ENCODE assay signal across 35 cellular contexts in the genomic region with DNA sequence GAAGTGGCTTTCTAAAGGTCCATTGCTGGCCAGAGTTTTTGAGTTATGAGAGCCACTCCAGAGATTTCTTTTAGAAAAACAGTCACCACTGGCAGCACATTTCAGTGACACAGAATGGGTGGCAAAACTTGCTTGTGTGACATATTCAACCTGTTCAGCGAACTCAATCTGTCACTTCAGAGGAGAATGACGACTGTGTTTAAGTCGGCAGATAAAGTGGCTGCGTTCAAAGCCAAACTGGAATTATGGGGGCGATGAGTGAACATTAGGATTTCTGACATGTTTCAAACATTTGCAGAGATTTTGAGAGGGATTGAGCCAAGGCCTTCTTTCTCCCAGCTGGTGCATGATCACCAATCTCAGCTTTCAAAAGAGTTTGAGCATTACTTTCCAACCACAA.
"Had no signal": no experiment of that assay in that cellular context is flagged by ENCODE, and none has a peak within 500 bp of the region (broad histone marks: within the 10 kb centered on the region; RNA-seq: fewer than 3 reads in every experiment).

No MANE protein-coding gene starts in this region.

- H3K4me3 Mint-ChIP-seq: activated B cell treated with CpG ODN at 0.5 μM for 24 hours; activated CD4-positive, alpha-beta memory T cell treated with anti-CD3 and anti-CD28 coated beads, Interleukin-2, amount 10 ng/mL, durations not matched to agents 7 days and 5 days; activated CD4-positive, alpha-beta T cell treated with anti-CD3 and anti-CD28 coated beads for 36 hours; activated CD4-positive, alpha-beta T cell treated with anti-CD3 and anti-CD28 coated beads, Interleukin-2, amount 10 ng/mL, durations not matched to agents 7 days and 5 days; activated CD8-positive, alpha-beta memory T cell treated with anti-CD3 and anti-CD28 coated beads, Interleukin-2, amount 10 ng/mL, durations not matched to agents 7 days and 5 days; activated CD8-positive, alpha-beta T cell treated with anti-CD3 and anti-CD28 coated beads, Interleukin-2, amount 10 ng/mL, durations not matched to agents 7 days and 5 days; activated naive CD4-positive, alpha-beta T cell treated with anti-CD3 and anti-CD28 coated beads for 36 hours; activated naive CD8-positive, alpha-beta T cell treated with anti-CD3 and anti-CD28 coated beads for 36 hours; activated T-cell treated with anti-CD3 and anti-CD28 coated beads, Interleukin-2, amount 50 U/mL, for 24 hours; central memory CD8-positive, alpha-beta T cell; T-helper 1 cell treated with Interleukin-12 subunit alpha and Interleukin-12 subunit beta and Interleukin-4 antibody, amounts not matched to agents 30 μg/mL and 1 μg/mL, for 36 hours; T-helper 2 cell treated with Interferon-gamma antibody and Interleukin-4, amounts not matched to agents 5 μg/mL and 100 μg/mL, for 36 hours had no signal

- H3K27me3 Mint-ChIP-seq: activated B cell treated with CpG ODN at 0.5 μM for 24 hours; activated CD4-positive, alpha-beta memory T cell treated with anti-CD3 and anti-CD28 coated beads, Interleukin-2, amount 10 ng/mL, durations not matched to agents 7 days and 5 days; activated CD4-positive, alpha-beta T cell treated with anti-CD3 and anti-CD28 coated beads for 36 hours; activated CD4-positive, alpha-beta T cell treated with anti-CD3 and anti-CD28 coated beads, Interleukin-2, amount 10 ng/mL, durations not matched to agents 7 days and 5 days; activated CD8-positive, alpha-beta memory T cell treated with anti-CD3 and anti-CD28 coated beads, Interleukin-2, amount 10 ng/mL, durations not matched to agents 7 days and 5 days; activated naive CD8-positive, alpha-beta T cell treated with anti-CD3 and anti-CD28 coated beads for 36 hours; activated T-cell treated with anti-CD3 and anti-CD28 coated beads, Interleukin-2, amount 50 U/mL, for 24 hours; central memory CD8-positive, alpha-beta T cell had no signal

- H3K27ac ChIP-seq: adrenal gland, body of pancreas, brain microvascular endothelial cell, breast epithelium, VCaP had no signal

- H3K27me3 ChIP-seq: adrenal gland, body of pancreas, brain microvascular endothelial cell, breast epithelium had no signal

- H3K36me3 ChIP-seq: adrenal gland, brain microvascular endothelial cell, breast epithelium had no signal

- H3K36me3 Mint-ChIP-seq: activated naive CD4-positive, alpha-beta T cell treated with anti-CD3 and anti-CD28 coated beads, Interleukin-2, amount 50 U/mL, for 72 hours had no signal

- H3K9me3 ChIP-seq: adrenal gland, body of pancreas, breast epithelium had no signal

- H3K4me1 ChIP-seq: body of pancreas, breast epithelium had no signal

- ATAC-seq: activated CD4-positive, alpha-beta T cell treated with anti-CD3 and anti-CD28 coated beads for 36 hours; activated CD8-positive, alpha-beta memory T cell treated with anti-CD3 and anti-CD28 coated beads, Interleukin-2, amount 10 ng/mL, durations not matched to agents 7 days and 5 days; activated CD8-positive, alpha-beta T cell treated with anti-CD3 and anti-CD28 coated beads, Interleukin-2, amount 10 ng/mL, durations not matched to agents 7 days and 5 days; body of pancreas had no signal

- DNase-seq: activated B cell treated with CpG ODN at 0.5 μM for 24 hours; activated CD4-positive, alpha-beta memory T cell treated with anti-CD3 and anti-CD28 coated beads, Interleukin-2, amount 10 ng/mL, durations not matched to agents 7 days and 5 days; activated CD4-positive, alpha-beta T cell treated with anti-CD3 and anti-CD28 coated beads for 1 hour; activated CD4-positive, alpha-beta T cell treated with anti-CD3 and anti-CD28 coated beads for 36 hours; activated CD4-positive, alpha-beta T cell treated with anti-CD3 and anti-CD28 coated beads for 48 hours; activated CD4-positive, alpha-beta T cell treated with anti-CD3 and anti-CD28 coated beads, Interleukin-2, amount 10 ng/mL, durations not matched to agents 7 days and 5 days; activated CD4-positive, alpha-beta T cell treated with anti-CD3 and anti-CD28 coated beads, Interleukin-2, amount 50 U/mL, for 48 hours; activated CD8-positive, alpha-beta memory T cell treated with anti-CD3 and anti-CD28 coated beads for 24 hours; activated CD8-positive, alpha-beta memory T cell treated with anti-CD3 and anti-CD28 coated beads, Interleukin-2, amount 10 ng/mL, durations not matched to agents 7 days and 5 days; activated CD8-positive, alpha-beta memory T cell treated with anti-CD3 and anti-CD28 coated beads, Interleukin-2, amount 50 U/mL, for 48 hours; activated CD8-positive, alpha-beta T cell treated with anti-CD3 and anti-CD28 coated beads, Interleukin-2, amount 10 ng/mL, durations not matched to agents 7 days and 5 days; activated effector memory CD4-positive, alpha-beta T cell treated with Interleukin-2 at 50 U/mL for 16 hours; activated gamma-delta T cell; activated naive CD4-positive, alpha-beta T cell treated with anti-CD3 and anti-CD28 coated beads for 36 hours; activated naive CD4-positive, alpha-beta T cell treated with anti-CD3 and anti-CD28 coated beads, Interleukin-2, amount 50 U/mL, for 16 hours; activated naive CD8-positive, alpha-beta T cell treated with anti-CD3 and anti-CD28 coated beads for 36 hours; activated T-cell treated with anti-CD3 and anti-CD28 coated beads, Interleukin-2, amount 50 U/mL, for 24 hours; activated T-cell treated with anti-CD3 and anti-CD28 coated beads, Interleukin-2, amount 50 U/mL, for 48 hours; adrenal gland; amniotic stem cell; aorta; body of pancreas; cerebellar nuclear complex; T-helper 1 cell; T-helper 9 cell had no signal

- H3K9me3 Mint-ChIP-seq: activated CD4-positive, alpha-beta memory T cell treated with anti-CD3 and anti-CD28 coated beads, Interleukin-2, amount 10 ng/mL, durations not matched to agents 7 days and 5 days; activated naive CD4-positive, alpha-beta T cell treated with anti-CD3 and anti-CD28 coated beads, Interleukin-2, amount 50 U/mL, for 72 hours; activated T-cell treated with anti-CD3 and anti-CD28 coated beads, Interleukin-2, amount 50 U/mL, for 24 hours; central memory CD8-positive, alpha-beta T cell had no signal

- H3K27ac Mint-ChIP-seq: activated B cell treated with CpG ODN at 0.5 μM for 24 hours; activated CD4-positive, alpha-beta memory T cell treated with anti-CD3 and anti-CD28 coated beads, Interleukin-2, amount 10 ng/mL, durations not matched to agents 7 days and 5 days; activated CD4-positive, alpha-beta T cell treated with anti-CD3 and anti-CD28 coated beads for 36 hours; activated CD4-positive, alpha-beta T cell treated with anti-CD3 and anti-CD28 coated beads, Interleukin-2, amount 10 ng/mL, durations not matched to agents 7 days and 5 days; activated CD8-positive, alpha-beta memory T cell treated with anti-CD3 and anti-CD28 coated beads, Interleukin-2, amount 10 ng/mL, durations not matched to agents 7 days and 5 days; activated CD8-positive, alpha-beta T cell treated with anti-CD3 and anti-CD28 coated beads, Interleukin-2, amount 10 ng/mL, durations not matched to agents 7 days and 5 days; activated naive CD4-positive, alpha-beta T cell treated with anti-CD3 and anti-CD28 coated beads for 36 hours; activated naive CD4-positive, alpha-beta T cell treated with anti-CD3 and anti-CD28 coated beads, Interleukin-2, amount 50 U/mL, for 72 hours; activated naive CD8-positive, alpha-beta T cell treated with anti-CD3 and anti-CD28 coated beads for 36 hours; activated T-cell treated with anti-CD3 and anti-CD28 coated beads, Interleukin-2, amount 50 U/mL, for 24 hours; activated T-helper 2 cell treated with anti-CD3 and anti-CD28 coated beads, Interferon-gamma antibody, Interleukin-2, Interleukin-4, amounts not matched to agents 10 μg/mL and 5 μg/mL and 100 μg/mL, durations not matched to agents 14 hours and 24 hours and 36 hours; T-helper 1 cell treated with Interleukin-12 subunit alpha and Interleukin-12 subunit beta and Interleukin-4 antibody, amounts not matched to agents 30 μg/mL and 1 μg/mL, for 36 hours; T-helper 2 cell treated with Interferon-gamma antibody and Interleukin-4, amounts not matched to agents 5 μg/mL and 100 μg/mL, for 36 hours had no signal

- FAIRE-seq: astrocyte, TTC549 had no signal

- H3K4me1 Mint-ChIP-seq: activated CD4-positive, alpha-beta T cell treated with anti-CD3 and anti-CD28 coated beads, Interleukin-2, amount 10 ng/mL, durations not matched to agents 7 days and 5 days had no signal

- H3K4me3 ChIP-seq: adrenal gland, body of pancreas, breast epithelium had no signal
